15 cellular contexts compared by ENCODE assay signal in genomic region chr20:33408716-33409654, GRCh38. TPM values are rescaled to one million over a fixed set of nuclear protein-coding genes. Genes with fewer than 3 reads are reported as not detected.
A peak's percentile ranks its signal among the peaks of the same experiment; 100 is the strongest.
DNase-seq lines count a peak whose midpoint lies in the region; ATAC-seq lines count a peak whose summit lies in the region.
"Had no signal": no experiment of that assay in that cellular context is flagged by ENCODE, and none has a peak within 500 bp of the region (broad histone marks: within the 10 kb centered on the region; RNA-seq: fewer than 3 reads in every experiment).

No MANE protein-coding gene starts in this region.

- H3K4me3 Mint-ChIP-seq in activated CD4-positive, alpha-beta T cell treated with anti-CD3 and anti-CD28 coated beads for 36 hours, result no peak overlapping the region
- no peak overlapping the region for H3K4me3 Mint-ChIP-seq in activated CD4-positive, alpha-beta T cell treated with anti-CD3 and anti-CD28 coated beads, Interleukin-2, amount 10 ng/mL, durations not matched to agents 24 days and 14 days
- no peak overlapping the region for H3K4me3 Mint-ChIP-seq in dendritic cell treated with granulocyte-macrophage colony-stimulating factor and Interleukin-4, amounts not matched to agents 40 ng/mL and 50 ng/mL, for 4 days
- H3K4me3 Mint-ChIP-seq in stimulated activated memory B cell treated with anti-CD40 and anti-IgM and Interleukin-4, amounts not matched to agents 10 μg/mL and 1 μg/mL and 100 μg/mL, for 72 hours, result peak overlapping the region; percentile 76
- H3K4me3 Mint-ChIP-seq: T-helper 1 cell treated with Interleukin-12 subunit alpha and Interleukin-12 subunit beta and Interleukin-4 antibody, amounts not matched to agents 30 μg/mL and 1 μg/mL, for 36 hours had no signal

- no peaks in the 10 kb centered on the region for H3K9me3 Mint-ChIP-seq in activated CD4-positive, alpha-beta T cell treated with anti-CD3 and anti-CD28 coated beads for 36 hours (ENCODE audit: low read depth)
- no peaks in the 10 kb centered on the region for H3K9me3 Mint-ChIP-seq in activated CD4-positive, alpha-beta T cell treated with anti-CD3 and anti-CD28 coated beads, Interleukin-2, amount 10 ng/mL, durations not matched to agents 24 days and 14 days
- peaks cover 7% of the 10 kb centered on the region for H3K9me3 Mint-ChIP-seq in dendritic cell treated with granulocyte-macrophage colony-stimulating factor and Interleukin-4, amounts not matched to agents 40 ng/mL and 50 ng/mL, for 4 days
- H3K9me3 Mint-ChIP-seq in stimulated activated memory B cell treated with anti-CD40 and anti-IgM and Interleukin-4, amounts not matched to agents 10 μg/mL and 1 μg/mL and 100 μg/mL, for 72 hours, result peaks cover 2% of the 10 kb centered on the region
- H3K9me3 Mint-ChIP-seq: T-helper 1 cell treated with Interleukin-12 subunit alpha and Interleukin-12 subunit beta and Interleukin-4 antibody, amounts not matched to agents 30 μg/mL and 1 μg/mL, for 36 hours had no signal

- CTCF ChIA-PET in activated CD4-positive, alpha-beta T cell treated with anti-CD3 and anti-CD28 coated beads for 36 hours (lab: Charles Lee), result interaction anchor here (0.6 kb wide), 1 partner anchor 10 kb away, joined by 3 read pairs; no protein-coding TSS in a partner anchor

- H3K27me3 Mint-ChIP-seq in activated CD4-positive, alpha-beta T cell treated with anti-CD3 and anti-CD28 coated beads for 36 hours, result no peaks in the 10 kb centered on the region
- no peaks in the 10 kb centered on the region for H3K27me3 Mint-ChIP-seq in activated CD4-positive, alpha-beta T cell treated with anti-CD3 and anti-CD28 coated beads, Interleukin-2, amount 10 ng/mL, durations not matched to agents 24 days and 14 days
- no peaks in the 10 kb centered on the region for H3K27me3 Mint-ChIP-seq in dendritic cell treated with granulocyte-macrophage colony-stimulating factor and Interleukin-4, amounts not matched to agents 40 ng/mL and 50 ng/mL, for 4 days
- no peaks in the 10 kb centered on the region for H3K27me3 Mint-ChIP-seq in stimulated activated memory B cell treated with anti-CD40 and anti-IgM and Interleukin-4, amounts not matched to agents 10 μg/mL and 1 μg/mL and 100 μg/mL, for 72 hours

- POLR2A ChIA-PET in activated CD4-positive, alpha-beta T cell treated with anti-CD3 and anti-CD28 coated beads for 36 hours (lab: Charles Lee), result no interaction called here

- intact Hi-C loops in activated CD4-positive, alpha-beta T cell treated with anti-CD3 and anti-CD28 coated beads for 36 hours (cut with DNase I, micrococcal nuclease), result no loop called here
- intact Hi-C loops in activated CD4-positive, alpha-beta T cell treated with anti-CD3 and anti-CD28 coated beads, Interleukin-2, amount 10 ng/mL, durations not matched to agents 24 days and 14 days (cut with micrococcal nuclease), result no loop called here
- intact Hi-C loops in dendritic cell treated with granulocyte-macrophage colony-stimulating factor and Interleukin-4, amounts not matched to agents 40 ng/mL and 50 ng/mL, for 4 days (cut with micrococcal nuclease), result loop anchor here (5.0 kb wide), 2 partner anchors 33 to 573 kb away; partner anchors contain the start of gene SNTA1

- H3K27ac Mint-ChIP-seq in activated CD4-positive, alpha-beta T cell treated with anti-CD3 and anti-CD28 coated beads for 36 hours, result no peak overlapping the region
- H3K27ac Mint-ChIP-seq in activated CD4-positive, alpha-beta T cell treated with anti-CD3 and anti-CD28 coated beads, Interleukin-2, amount 10 ng/mL, durations not matched to agents 24 days and 14 days, result no peak overlapping the region
- peak overlapping the region; percentile 80 for H3K27ac Mint-ChIP-seq in dendritic cell treated with granulocyte-macrophage colony-stimulating factor and Interleukin-4, amounts not matched to agents 40 ng/mL and 50 ng/mL, for 4 days
- peak overlapping the region; percentile 94 for H3K27ac Mint-ChIP-seq in stimulated activated memory B cell treated with anti-CD40 and anti-IgM and Interleukin-4, amounts not matched to agents 10 μg/mL and 1 μg/mL and 100 μg/mL, for 72 hours
- H3K27ac Mint-ChIP-seq: T-helper 1 cell treated with Interleukin-12 subunit alpha and Interleukin-12 subunit beta and Interleukin-4 antibody, amounts not matched to agents 30 μg/mL and 1 μg/mL, for 36 hours had no signal

- peaks cover 2% of the 10 kb centered on the region for H3K4me1 Mint-ChIP-seq in activated CD4-positive, alpha-beta T cell treated with anti-CD3 and anti-CD28 coated beads for 36 hours
- no peaks in the 10 kb centered on the region for H3K4me1 Mint-ChIP-seq in activated CD4-positive, alpha-beta T cell treated with anti-CD3 and anti-CD28 coated beads, Interleukin-2, amount 10 ng/mL, durations not matched to agents 24 days and 14 days
- H3K4me1 Mint-ChIP-seq in dendritic cell treated with granulocyte-macrophage colony-stimulating factor and Interleukin-4, amounts not matched to agents 40 ng/mL and 50 ng/mL, for 4 days (ENCODE audit: low read depth), result peaks cover 59% of the 10 kb centered on the region
- peaks cover 52% of the 10 kb centered on the region for H3K4me1 Mint-ChIP-seq in stimulated activated memory B cell treated with anti-CD40 and anti-IgM and Interleukin-4, amounts not matched to agents 10 μg/mL and 1 μg/mL and 100 μg/mL, for 72 hours

- peak; percentile 16 for ATAC-seq in activated CD4-positive, alpha-beta T cell treated with anti-CD3 and anti-CD28 coated beads for 36 hours
- ATAC-seq in stimulated activated memory B cell treated with anti-CD40 and anti-IgM and Interleukin-4, amounts not matched to agents 10 μg/mL and 1 μg/mL and 100 μg/mL, for 72 hours, result peak; percentile 95

- no peak for DNase-seq in activated CD4-positive, alpha-beta T cell treated with anti-CD3 and anti-CD28 coated beads for 36 hours
- DNase-seq in activated CD4-positive, alpha-beta T cell treated with anti-CD3 and anti-CD28 coated beads, Interleukin-2, amount 10 ng/mL, durations not matched to agents 24 days and 14 days, result no peak
- peak; percentile 71 for DNase-seq in MV-4-11 (lab: John Stamatoyannopoulos, UW)
- no peak for DNase-seq in DMS79 treated with DMSO at 0.1 percent for 48 hours (lab: John Stamatoyannopoulos, UW)
- no peak for DNase-seq in NCI-H2196 (lab: John Stamatoyannopoulos, UW; ENCODE audit: unreplicated experiment)
- DNase-seq in NCI-H1048 (lab: John Stamatoyannopoulos, UW), result no peak
- DNase-seq: activated CD4-positive, alpha-beta T cell treated with anti-CD3 and anti-CD28 coated beads, Interleukin-2, amount 50 U/mL, for 4 hours; activated naive CD4-positive, alpha-beta T cell; cerebellar nuclear complex; GOT3; left ventricle myocardium inferior; small intestine had no signal

- H3K36me3 Mint-ChIP-seq in activated CD4-positive, alpha-beta T cell treated with anti-CD3 and anti-CD28 coated beads for 36 hours (ENCODE audit: low read depth), result peaks cover 3% of the 10 kb centered on the region
- peaks cover 7% of the 10 kb centered on the region for H3K36me3 Mint-ChIP-seq in activated CD4-positive, alpha-beta T cell treated with anti-CD3 and anti-CD28 coated beads, Interleukin-2, amount 10 ng/mL, durations not matched to agents 24 days and 14 days (ENCODE audit: low read depth)
- H3K36me3 Mint-ChIP-seq in dendritic cell treated with granulocyte-macrophage colony-stimulating factor and Interleukin-4, amounts not matched to agents 40 ng/mL and 50 ng/mL, for 4 days (ENCODE audit: low read depth), result peaks cover 54% of the 10 kb centered on the region
- H3K36me3 Mint-ChIP-seq in stimulated activated memory B cell treated with anti-CD40 and anti-IgM and Interleukin-4, amounts not matched to agents 10 μg/mL and 1 μg/mL and 100 μg/mL, for 72 hours, result peaks cover 19% of the 10 kb centered on the region

RNA-seq across cellular contexts. Expression of gene CDK5RAP1, which starts 7.7 kb away (rescaled TPM):
- 10 to 100 TPM; 31.3 to 41.5 TPM for total RNA-seq in activated CD4-positive, alpha-beta T cell treated with anti-CD3 and anti-CD28 coated beads for 36 hours
- 49.9 and 52.9 TPM in 2 replicates for total RNA-seq in activated CD4-positive, alpha-beta T cell treated with anti-CD3 and anti-CD28 coated beads, Interleukin-2, amount 10 ng/mL, durations not matched to agents 24 days and 14 days

RNA-seq across cellular contexts. Expression of gene SNTA1, which starts 34.6 kb away (rescaled TPM):
- 1 to 10 TPM; 4.2 to 5.0 TPM for total RNA-seq in activated CD4-positive, alpha-beta T cell treated with anti-CD3 and anti-CD28 coated beads for 36 hours
- 0.91 and 1.0 TPM in 2 replicates for total RNA-seq in activated CD4-positive, alpha-beta T cell treated with anti-CD3 and anti-CD28 coated beads, Interleukin-2, amount 10 ng/mL, durations not matched to agents 24 days and 14 days

Comparison
In these comparisons a context has a peak if more than half of its experiments do, and no peak if none do; other contexts are left out.
1. H3K27ac Mint-ChIP-seq: peak in dendritic cell treated with granulocyte-macrophage colony-stimulating factor and Interleukin-4, amounts not matched to agents 40 ng/mL and 50 ng/mL, for 4 days (single experiment) and stimulated activated memory B cell treated with anti-CD40 and anti-IgM and Interleukin-4, amounts not matched to agents 10 μg/mL and 1 μg/mL and 100 μg/mL, for 72 hours (single experiment); none in activated CD4-positive, alpha-beta T cell treated with anti-CD3 and anti-CD28 coated beads for 36 hours (single experiment) and activated CD4-positive, alpha-beta T cell treated with anti-CD3 and anti-CD28 coated beads, Interleukin-2, amount 10 ng/mL, durations not matched to agents 24 days and 14 days (single experiment).